In the genomic region with DNA sequence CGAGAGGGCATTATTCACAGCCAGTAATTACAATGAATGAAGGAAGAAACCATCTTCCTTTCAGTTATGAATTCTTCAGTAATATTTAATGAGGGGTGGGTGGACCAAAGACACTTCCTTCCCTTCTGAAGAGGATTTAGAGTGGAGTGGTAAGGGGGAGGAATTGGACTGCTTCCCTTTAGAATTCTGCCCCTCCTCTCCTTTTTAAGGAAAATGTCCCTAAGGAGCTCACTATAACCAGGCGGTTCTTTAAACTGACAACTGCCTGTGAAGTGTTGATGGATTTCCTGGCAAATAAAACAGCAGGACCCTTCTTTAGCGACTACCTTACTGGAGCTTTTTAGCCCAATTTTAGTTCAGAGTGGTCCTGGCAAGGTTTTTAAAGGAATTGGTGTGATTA, we compare ENCODE assay signal across 9 cellular contexts.
DNase-seq lines count a peak whose midpoint lies in the region; ATAC-seq, FAIRE-seq and TF ChIP-seq lines count a peak whose summit lies in the region.
"Had no signal": no experiment of that assay in that cellular context is flagged by ENCODE, and none has a peak within 500 bp of the region (broad histone marks: within the 10 kb centered on the region; RNA-seq: fewer than 3 reads in every experiment).

No MANE protein-coding gene starts in this region.

- no peak for TF ChIP-seq CTCF in PC-3 (conservative IDR thresholded peaks at IDR 0.05; ENCODE audit: low read depth, low read length)
- TF ChIP-seq CTCF in esophagus muscularis mucosa (IDR thresholded peaks at IDR 0.05): no peak

- H3K4me1 ChIP-seq in PC-3 (ENCODE audit: insufficient read depth, low read length) (peaks cover 60% of the 10 kb centered on the region), esophagus muscularis mucosa (peaks cover 27 to 97% (median 85%) of the 10 kb centered on the region in 4 donors), small intestine (ENCODE audit: control insufficient read depth in 2 of 2, insufficient read depth in 1 of 2, low read depth in 1 of 2, low read length in 1 of 2) (peaks cover 0 to 11% of the 10 kb centered on the region in 2 donors)

- H3K9me3 ChIP-seq in PC-3 (ENCODE audit: low read length) (no peaks in the 10 kb centered on the region), esophagus muscularis mucosa (no peaks in the 10 kb centered on the region), small intestine (ENCODE audit: control insufficient read depth, low read depth) (no peaks in the 10 kb centered on the region)

- H3K27ac ChIP-seq in PC-3 (ENCODE audit: low read length) (peak overlapping the region; percentile 42), esophagus muscularis mucosa (replicated peaks in 1 of 4) (peak overlapping the region; percentile 18 to 53 (median 27)), small intestine (ENCODE audit: low read depth in 1 of 2, low read length in 1 of 2) (peak overlapping the region; percentile 56 to 77)

- 63% methylated on average over 3 of the region's 3 CpGs for WGBS in esophagus muscularis mucosa
- WGBS in small intestine, 3 donors: 55 to 81% (median 67%) methylated on average over 3 of the region's 3 CpGs

- peaks cover 6% of the 10 kb centered on the region; the same call in 1 of the 2 replicates for H4K20me1 ChIP-seq in PC-3 (ENCODE audit: low read length)

- peak overlapping the region; percentile 61; the same call in 1 of the 2 replicates for H3K4me2 ChIP-seq in PC-3 (ENCODE audit: low read length)

- no peak overlapping the region for H2AFZ ChIP-seq in PC-3 (ENCODE audit: low read length)

- no peak for ATAC-seq in PC-3
- no peak for ATAC-seq in GM18861 (IDR thresholded peaks at IDR 0.05; ENCODE audit: unreplicated experiment)
- no peak for ATAC-seq in GM19463 (IDR thresholded peaks at IDR 0.05; ENCODE audit: unreplicated experiment)

- H3K36me3 ChIP-seq in PC-3 (ENCODE audit: low read depth, low read length) (no peaks in the 10 kb centered on the region), esophagus muscularis mucosa (no peaks in the 10 kb centered on the region), small intestine (ENCODE audit: control insufficient read depth in 2 of 2, insufficient read depth in 2 of 2, low read length in 2 of 2) (no peaks in the 10 kb centered on the region)

- H3K9ac ChIP-seq in PC-3 (ENCODE audit: low read length): no peak overlapping the region

- peaks cover 56% of the 10 kb centered on the region for H3K79me2 ChIP-seq in PC-3 (ENCODE audit: low read length)

- FAIRE-seq in small intestine (lab: Jason Lieb, UNC): no peak
- no peak for FAIRE-seq in H54 (lab: Jason Lieb, UNC)

- intact Hi-C loops in PC-3 (cut with micrococcal nuclease) (no loop called here), esophagus muscularis mucosa (cut with DNase I) (no loop called here)

- H3F3A ChIP-seq in PC-3 (ENCODE audit: low read length, unreplicated experiment): no peaks in the 10 kb centered on the region

- no TSS peak for BruUV-seq in PC-3 (replicated peaks; lab: Mats Ljungman, UMichigan)

- POLR2A ChIA-PET in PC-3 (lab: Charles Lee; ENCODE audit: unreplicated experiment): no interaction called here

- TF ChIP-seq POLR2A in esophagus muscularis mucosa (IDR thresholded peaks at IDR 0.05; ENCODE audit: low read depth) (no peak), H54 (IDR thresholded peaks at IDR 0.05; ENCODE audit: low read depth, low read length) (no peak)

- H3K27me3 ChIP-seq in PC-3 (ENCODE audit: low read length) (no peaks in the 10 kb centered on the region), esophagus muscularis mucosa (no peaks in the 10 kb centered on the region), small intestine (ENCODE audit: control insufficient read depth in 2 of 2, insufficient read depth in 2 of 2, low read length in 2 of 2) (no peaks in the 10 kb centered on the region)

- no peak for TF ChIP-seq EP300 in esophagus muscularis mucosa (IDR thresholded peaks at IDR 0.05)

- H3K4me3 ChIP-seq in PC-3 (ENCODE audit: low read length): no peak overlapping the region
- H3K4me3 ChIP-seq in esophagus muscularis mucosa: no peak overlapping the region
- no peak overlapping the region for H3K4me3 ChIP-seq in small intestine (ENCODE audit: low read depth in 1 of 2, low read length in 2 of 2)

- CTCF ChIA-PET in PC-3 (lab: Charles Lee): interaction anchor here (0.5 to 1.0 kb wide), 2 partner anchors 15 kb away, joined by 3 read pairs; no protein-coding TSS in a partner anchor

- peak; percentile 50 for DNase-seq in NCI-H2171 treated with DMSO at 0.1 percent for 48 hours (lab: John Stamatoyannopoulos, UW)
- no peak for DNase-seq in NCI-H2171 (lab: John Stamatoyannopoulos, UW)
- DNase-seq in PC-3: no peak
- no peak for DNase-seq in esophagus muscularis mucosa (ENCODE audit: extremely low spot score)
- DNase-seq in small intestine: no peak
- DNase-seq in H54 (ENCODE audit: insufficient read length, low spot score): no peak
- DNase-seq: NCI-H524 treated with DMSO at 0.1 percent for 48 hours had no signal

- no peaks in the 10 kb centered on the region for H3K9me2 ChIP-seq in PC-3 (replicated peaks; ENCODE audit: low read length)
